ENCODE assay signal across 36 cellular contexts in the genomic region with DNA sequence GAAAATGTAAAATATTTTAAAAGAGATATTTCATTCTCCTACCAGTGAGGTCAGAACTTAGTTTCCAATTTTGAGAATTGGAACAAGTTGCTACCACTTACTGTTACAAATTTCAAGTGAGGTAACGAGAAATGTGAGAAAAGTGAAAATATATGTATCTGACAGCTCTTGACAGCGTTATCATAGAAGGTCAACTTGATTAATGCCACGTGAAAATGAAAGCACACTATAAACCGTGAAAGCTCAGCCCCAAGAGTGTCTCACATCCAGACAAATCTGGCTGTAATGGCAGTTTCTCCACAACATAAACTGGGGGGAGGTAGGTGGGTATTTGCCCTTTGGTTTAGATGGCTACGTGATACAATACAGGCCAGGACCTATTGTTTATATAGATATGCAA. TPM values are rescaled to one million over a fixed set of nuclear protein-coding genes. Genes with fewer than 3 reads are reported as not detected.
"Had no signal": no experiment of that assay in that cellular context is flagged by ENCODE, and none has a peak within 500 bp of the region (broad histone marks: within the 10 kb centered on the region; RNA-seq: fewer than 3 reads in every experiment).

No MANE protein-coding gene starts in this region.

- H3K27me3 ChIP-seq: MG63, SJCRH30 had no signal

- H3K4me1 Mint-ChIP-seq: T-cell had no signal

- H3K27ac ChIP-seq: PC-9, RWPE1, SJCRH30, SK-N-MC had no signal

- H3K36me3 ChIP-seq: MG63, SJCRH30 had no signal

- DNase-seq: NCI-H1048, NCI-H1092 treated with DMSO at 0.1 percent for 48 hours, NCI-H1105 treated with DMSO at 0.1 percent for 48 hours, NCI-H1417, NCI-H1436, NCI-H146, NCI-H1694, NCI-H187, NCI-H1930, NCI-H2029 treated with DMSO at 0.1 percent for 48 hours, NCI-H2081 treated with DMSO at 0.1 percent for 48 hours, NCI-H2107, NCI-H2171, NCI-H226, NCI-H510A, NCI-H524, NCI-H526, NCI-H69, NCI-H748 treated with DMSO at 0.1 percent for 48 hours, NCI-H82, PC-9, SHP77, SIG-M5, SJCRH30, T-cell had no signal

- H3K9me3 ChIP-seq: MG63, SJCRH30 had no signal

- H3K36me3 Mint-ChIP-seq: T-cell had no signal

- H3K27ac Mint-ChIP-seq: T-cell had no signal

- H3K4me1 ChIP-seq: SJCRH30 had no signal

- H3K4me3 ChIP-seq: MG63, PC-9, SJCRH30, SK-N-MC had no signal

- H3K4me2 ChIP-seq: PC-9 had no signal

- ATAC-seq: Panc1, Right ventricle myocardium inferior, SK-N-SH treated with all-trans-retinoic acid at 6 μM for 48 hours, T-cell had no signal

- H2AFZ ChIP-seq: PC-9 had no signal

- H3K4me3 Mint-ChIP-seq: T-cell had no signal

- FAIRE-seq: RCC 7860 had no signal

- H3K27me3 Mint-ChIP-seq: T-cell had no signal

RNA-seq across cellular contexts. Expression of a gene that starts 13.9 kb away (rescaled TPM):
- total RNA-seq: M059J, OCI-LY7, PC-9, Right ventricle myocardium inferior, RPMI7951, SJCRH30, SK-MEL-5, T-cell had no signal
